In the genomic region with DNA sequence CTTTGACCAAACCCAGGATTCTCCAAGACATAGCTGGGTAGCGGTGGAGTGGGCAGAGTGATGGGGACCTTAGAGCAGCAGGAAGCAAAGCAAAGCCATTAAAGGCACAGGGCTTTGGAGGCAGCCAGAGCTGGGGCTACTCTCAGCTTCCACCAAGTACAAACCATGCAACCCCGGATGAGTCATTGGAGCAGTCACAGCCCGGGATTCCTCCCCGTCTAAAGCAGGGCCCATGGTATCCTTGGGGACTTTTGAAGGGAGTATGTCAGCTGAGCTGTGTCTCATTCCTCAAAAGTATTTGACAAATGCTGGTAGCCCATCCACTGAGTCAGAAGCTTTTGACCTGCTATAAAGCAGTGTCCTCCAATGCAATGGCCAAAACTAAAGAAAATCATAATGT, we compare ENCODE assay signal across 15 cellular contexts. TPM values are rescaled to one million over a fixed set of nuclear protein-coding genes. Genes with fewer than 3 reads are reported as not detected.
A peak's percentile ranks its signal among the peaks of the same experiment; 100 is the strongest.
DNase-seq lines count a peak whose midpoint lies in the region; ATAC-seq, FAIRE-seq and TF ChIP-seq lines count a peak whose summit lies in the region.
"Had no signal": no experiment of that assay in that cellular context is flagged by ENCODE, and none has a peak within 500 bp of the region (broad histone marks: within the 10 kb centered on the region; RNA-seq: fewer than 3 reads in every experiment).

No MANE protein-coding gene starts in this region.

- H3K9me3 ChIP-seq in SJSA1 (replicated peaks): no peaks in the 10 kb centered on the region
- H3K9me3 ChIP-seq in kidney (ENCODE audit: control insufficient read depth in 1 of 2, low read length in 2 of 2): no peaks in the 10 kb centered on the region
- H3K9me3 ChIP-seq: body of pancreas had no signal

- H3K27ac ChIP-seq in SJSA1 (no peak overlapping the region), kidney (ENCODE audit: low read depth in 2 of 2, low read length in 2 of 2) (no peak overlapping the region)
- H3K27ac ChIP-seq: body of pancreas had no signal

- TF ChIP-seq CTCF in fibroblast of the aortic adventitia (IDR thresholded peaks at IDR 0.05; ENCODE audit: insufficient read depth, low read length): no peak
- TF ChIP-seq CTCF in kidney (IDR thresholded peaks at IDR 0.05; ENCODE audit: borderline replicate concordance, extremely low read depth, insufficient read depth): no peak

- peak; percentile 79 for DNase-seq in GM04503 (ENCODE audit: low read depth)
- DNase-seq in SJSA1 (ENCODE audit: low read depth in 1 of 2, low spot score in 2 of 2): peak; percentile 36 to 66
- peak; percentile 64 for DNase-seq in fibroblast of the aortic adventitia (ENCODE audit: low read depth)
- DNase-seq in skeletal muscle cell (ENCODE audit: low read depth): peak; percentile 74
- DNase-seq in kidney: no peak
- no peak for DNase-seq in dermis blood vessel endothelial cell
- DNase-seq in T-helper 2 cell: no peak
- DNase-seq: activated T-cell treated with anti-CD3 and anti-CD28 coated beads, Interleukin-2, amount 50 U/mL, for 4 hours; Calu3; NCI-H2227 treated with DMSO at 0.1 percent for 48 hours; occipital lobe; RPMI8226 had no signal

- H3K36me3 ChIP-seq in SJSA1: peaks cover 10% of the 10 kb centered on the region; the same call in 1 of the 2 replicates
- no peaks in the 10 kb centered on the region for H3K36me3 ChIP-seq in kidney (ENCODE audit: control insufficient read depth in 1 of 2, insufficient read depth in 2 of 2, low read length in 2 of 2)

- ATAC-seq in GM21717 (IDR thresholded peaks at IDR 0.05; ENCODE audit: unreplicated experiment): no peak
- ATAC-seq: activated T-cell treated with anti-CD3 and anti-CD28 coated beads, Interleukin-2, amount 50 U/mL, for 4 hours; body of pancreas had no signal

- H3K4me3 ChIP-seq in SJSA1: no peak overlapping the region
- no peak overlapping the region for H3K4me3 ChIP-seq in fibroblast of the aortic adventitia (ENCODE audit: low read depth, low read length)
- H3K4me3 ChIP-seq in skeletal muscle cell (ENCODE audit: low read depth, low read length): no peak overlapping the region
- no peak overlapping the region for H3K4me3 ChIP-seq in kidney (ENCODE audit: low read length in 2 of 2)
- H3K4me3 ChIP-seq: body of pancreas had no signal

- intact Hi-C loops in kidney (cut with DNase I): no loop called here

- H3K4me1 ChIP-seq in SJSA1 (replicated peaks) (peaks cover 10% of the 10 kb centered on the region), kidney (ENCODE audit: control insufficient read depth in 1 of 2, insufficient read depth in 1 of 2, low read depth in 1 of 2, low read length in 2 of 2) (no peaks in the 10 kb centered on the region)
- H3K4me1 ChIP-seq: body of pancreas had no signal

- no peak for FAIRE-seq in kidney (lab: Jason Lieb, UNC)
- FAIRE-seq: islet of Langerhans had no signal

- H3K9ac ChIP-seq in kidney (ENCODE audit: low read length in 2 of 2): no peak overlapping the region

- H3K27me3 ChIP-seq in SJSA1 (replicated peaks): no peaks in the 10 kb centered on the region
- H3K27me3 ChIP-seq: body of pancreas had no signal

RNA-seq across cellular contexts. Expression of a gene that starts 9.7 kb away (rescaled TPM):
- 267 and 474 TPM in 2 replicates for total RNA-seq in SJSA1 (2014; rRNA removed; shearing (Covaris generic))
- total RNA-seq in fibroblast of the aortic adventitia (ENCODE audit: low replicate concordance): 20.2 and 78.2 TPM in 2 replicates
- total RNA-seq in kidney: 143 TPM
- 356 TPM for polyA plus RNA-seq in kidney (ENCODE audit: insufficient read depth, low read depth, low replicate concordance)
- 75.5 and 375 TPM in 2 replicates for total RNA-seq in dermis blood vessel endothelial cell

RNA-seq across cellular contexts. Expression of a gene that starts 19.7 kb away (rescaled TPM):
- total RNA-seq in SJSA1 (2014; rRNA removed; shearing (Covaris generic)): 23.3 and 26.0 TPM in 2 replicates
- total RNA-seq in fibroblast of the aortic adventitia (ENCODE audit: low replicate concordance) (8.9 and 12.2 TPM in 2 replicates), kidney (22.5 TPM), dermis blood vessel endothelial cell (7.3 and 14.0 TPM in 2 replicates)
- polyA plus RNA-seq in kidney (ENCODE audit: insufficient read depth, low read depth, low replicate concordance): 30.6 TPM

RNA-seq across cellular contexts. Expression of a gene that starts 19.8 kb away (rescaled TPM):
- total RNA-seq in SJSA1 (2014; rRNA removed; shearing (Covaris generic)): 145 and 159 TPM in 2 replicates
- 130 and 446 TPM in 2 replicates for total RNA-seq in fibroblast of the aortic adventitia (ENCODE audit: low replicate concordance)
- 193 TPM for total RNA-seq in kidney
- 139 TPM for polyA plus RNA-seq in kidney (ENCODE audit: insufficient read depth, low read depth, low replicate concordance)
- 108 and 135 TPM in 2 replicates for total RNA-seq in dermis blood vessel endothelial cell

RNA-seq across cellular contexts. Expression of a gene that starts 28.6 kb away (rescaled TPM):
- 98.0 and 148 TPM in 2 replicates for total RNA-seq in SJSA1 (2014; rRNA removed; shearing (Covaris generic))
- 107 and 247 TPM in 2 replicates for total RNA-seq in fibroblast of the aortic adventitia (ENCODE audit: low replicate concordance)
- total RNA-seq in kidney: 28.2 TPM
- polyA plus RNA-seq in kidney (ENCODE audit: insufficient read depth, low read depth, low replicate concordance): 223 TPM
- total RNA-seq in dermis blood vessel endothelial cell: 4.0 and 10.2 TPM in 2 replicates

Comparison
In these comparisons a context has a peak if more than half of its experiments do, and no peak if none do; other contexts are left out.
1. DNase-seq: peak in GM04503 (single experiment), SJSA1 (2 of 2), fibroblast of the aortic adventitia (single experiment) and skeletal muscle cell (single experiment); none in kidney (single experiment), dermis blood vessel endothelial cell (single experiment) and T-helper 2 cell (0 of 5).